Comparison of ENCODE assay signal across 8 cellular contexts in the genomic region with DNA sequence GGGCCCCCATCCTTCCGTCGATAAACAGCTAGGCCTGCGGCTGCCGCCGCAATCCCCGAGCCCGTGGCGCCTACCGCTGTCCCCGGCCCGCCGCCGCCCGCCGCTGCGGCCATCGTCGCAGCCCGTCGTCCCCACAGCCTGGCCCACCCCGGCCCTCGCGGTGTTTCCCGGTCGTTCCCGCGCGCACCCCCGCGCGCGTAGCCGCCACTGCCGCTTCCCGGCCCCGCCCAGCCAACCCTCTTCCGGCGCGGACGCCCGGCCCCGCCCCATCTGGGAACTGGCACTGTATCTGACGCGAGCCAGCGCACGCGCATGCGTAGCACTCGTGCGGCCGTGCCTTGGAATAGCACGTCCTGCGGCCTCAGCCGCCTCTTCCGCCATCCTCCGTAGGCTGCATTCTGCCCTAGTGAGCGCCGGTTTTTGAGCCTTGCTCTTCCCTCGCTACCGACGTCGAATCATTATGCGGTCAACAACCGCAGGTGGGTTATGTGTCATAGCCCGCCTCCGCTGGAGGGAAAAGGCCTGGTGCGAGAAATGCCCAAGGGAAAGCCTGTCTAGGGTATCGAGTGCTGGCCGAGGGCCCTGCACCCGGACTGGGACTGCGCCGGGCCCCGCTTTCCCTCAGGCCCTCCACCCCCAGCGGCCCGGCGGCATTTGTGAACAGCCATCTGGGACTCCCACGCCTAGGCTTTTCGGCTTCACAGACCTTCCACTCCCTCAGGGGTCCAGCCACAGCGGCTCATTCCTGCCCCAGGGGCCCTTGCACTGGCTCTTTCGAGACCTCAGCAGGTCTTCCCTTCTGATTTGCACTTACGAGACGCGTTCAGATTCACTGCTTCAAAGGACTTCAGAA. TPM values are rescaled to one million over a fixed set of nuclear protein-coding genes. Genes with fewer than 3 reads are reported as not detected.
A peak's percentile ranks its signal among the peaks of the same experiment; 100 is the strongest.
DNase-seq lines count a peak whose midpoint lies in the region; ATAC-seq lines count a peak whose summit lies in the region.

SMARCC1 (minus strand) TSS at position 209 of the 853 bp plus-strand sequence; CDS start at position 113, 96 bp downstream.

- POLR2A ChIA-PET in activated CD4-positive, alpha-beta T cell treated with anti-CD3 and anti-CD28 coated beads, Interleukin-2, amount 10 ng/mL, durations not matched to agents 7 days and 5 days (lab: Charles Lee), result no interaction called here

- H4K20me1 ChIP-seq in BLaER1, result peaks cover 38% of the 10 kb centered on the region

- H3K27me3 Mint-ChIP-seq in activated CD4-positive, alpha-beta T cell treated with anti-CD3 and anti-CD28 coated beads, Interleukin-2, amount 10 ng/mL, durations not matched to agents 7 days and 5 days, result no peaks in the 10 kb centered on the region

- no peaks in the 10 kb centered on the region for H3K9me3 Mint-ChIP-seq in activated CD4-positive, alpha-beta T cell treated with anti-CD3 and anti-CD28 coated beads, Interleukin-2, amount 10 ng/mL, durations not matched to agents 7 days and 5 days

- H3K36me3 Mint-ChIP-seq in activated CD4-positive, alpha-beta T cell treated with anti-CD3 and anti-CD28 coated beads, Interleukin-2, amount 10 ng/mL, durations not matched to agents 7 days and 5 days (ENCODE audit: low read depth), result peaks cover 8% of the 10 kb centered on the region

- peak within 1 kb of the TSS; percentile 98 for H3K4me3 ChIP-seq in BLaER1

- DNase-seq in NCI-H526 treated with DMSO at 0.1 percent for 48 hours (lab: John Stamatoyannopoulos, UW), result peak; percentile 90
- DNase-seq in activated CD4-positive, alpha-beta T cell treated with anti-CD3 and anti-CD28 coated beads, Interleukin-2, amount 10 ng/mL, durations not matched to agents 7 days and 5 days, result peak; percentile 98
- DNase-seq in cortex of kidney (lab: John Stamatoyannopoulos, UW), result peak; percentile 64
- peak; percentile 98 for DNase-seq in left lobe of liver (ENCODE audit: low spot score)
- peak; percentile 92 for DNase-seq in stimulated activated CD4-positive, alpha-beta T cell treated with anti-CD3 and anti-CD28 coated beads, Interleukin-2, amount 100 ng/mL, for 4 hours (ENCODE audit: low read depth)

- H3K4me1 Mint-ChIP-seq in activated CD4-positive, alpha-beta T cell treated with anti-CD3 and anti-CD28 coated beads, Interleukin-2, amount 10 ng/mL, durations not matched to agents 7 days and 5 days, result peaks cover 24% of the 10 kb centered on the region

- ATAC-seq in GM19324 (IDR thresholded peaks at IDR 0.05; ENCODE audit: low FRiP score, unreplicated experiment), result peak; percentile 89
- peak; percentile 70 for ATAC-seq in HG03469 (IDR thresholded peaks at IDR 0.05; ENCODE audit: unreplicated experiment)
- ATAC-seq in left lobe of liver, result peak; percentile 93

- no peaks in the 10 kb centered on the region for H3K9me3 ChIP-seq in BLaER1

- H3K36me3 ChIP-seq in BLaER1, result peaks cover 17% of the 10 kb centered on the region; the same call in 1 of the 2 replicates

- no peaks in the 10 kb centered on the region for H3K27me3 ChIP-seq in BLaER1

- peak within 1 kb of the TSS; percentile 100 for H3K27ac ChIP-seq in BLaER1

- H3K4me1 ChIP-seq in BLaER1, result peaks cover 45% of the 10 kb centered on the region

- CTCF ChIA-PET in activated CD4-positive, alpha-beta T cell treated with anti-CD3 and anti-CD28 coated beads, Interleukin-2, amount 10 ng/mL, durations not matched to agents 7 days and 5 days (lab: Charles Lee), result interaction anchor here (0.9 to 1.5 kb wide), 2 partner anchors 10 to 11 kb away, joined by 4 read pairs; no protein-coding TSS in a partner anchor

- peak within 1 kb of the TSS; percentile 98 for H3K27ac Mint-ChIP-seq in activated CD4-positive, alpha-beta T cell treated with anti-CD3 and anti-CD28 coated beads, Interleukin-2, amount 10 ng/mL, durations not matched to agents 7 days and 5 days

- H3K4me3 Mint-ChIP-seq in activated CD4-positive, alpha-beta T cell treated with anti-CD3 and anti-CD28 coated beads, Interleukin-2, amount 10 ng/mL, durations not matched to agents 7 days and 5 days, result peak within 1 kb of the TSS; percentile 89

- H3K9ac ChIP-seq in BLaER1, result peak within 1 kb of the TSS; percentile 100

- peak within 1 kb of the TSS; percentile 92 for H3K4me2 ChIP-seq in BLaER1

RNA-seq across cellular contexts. Expression of gene SMARCC1, which starts in this region (rescaled TPM):
- 100 to 1,000 TPM in 1 of 2 experiments, 10 to 100 TPM in 1; 96.4 to 109 TPM for total RNA-seq in activated CD4-positive, alpha-beta T cell treated with anti-CD3 and anti-CD28 coated beads, Interleukin-2, amount 10 ng/mL, durations not matched to agents 7 days and 5 days
- total RNA-seq in left lobe of liver, result 23.8 TPM

Comparison
In these comparisons a context has a peak if more than half of its experiments do, and no peak if none do; other contexts are left out.
1. Peak in every context shown above with its lines: DNase-seq, ATAC-seq, H3K4me3 ChIP-seq and H3K27ac ChIP-seq.